8 cellular contexts compared by ENCODE assay signal in the genomic region with DNA sequence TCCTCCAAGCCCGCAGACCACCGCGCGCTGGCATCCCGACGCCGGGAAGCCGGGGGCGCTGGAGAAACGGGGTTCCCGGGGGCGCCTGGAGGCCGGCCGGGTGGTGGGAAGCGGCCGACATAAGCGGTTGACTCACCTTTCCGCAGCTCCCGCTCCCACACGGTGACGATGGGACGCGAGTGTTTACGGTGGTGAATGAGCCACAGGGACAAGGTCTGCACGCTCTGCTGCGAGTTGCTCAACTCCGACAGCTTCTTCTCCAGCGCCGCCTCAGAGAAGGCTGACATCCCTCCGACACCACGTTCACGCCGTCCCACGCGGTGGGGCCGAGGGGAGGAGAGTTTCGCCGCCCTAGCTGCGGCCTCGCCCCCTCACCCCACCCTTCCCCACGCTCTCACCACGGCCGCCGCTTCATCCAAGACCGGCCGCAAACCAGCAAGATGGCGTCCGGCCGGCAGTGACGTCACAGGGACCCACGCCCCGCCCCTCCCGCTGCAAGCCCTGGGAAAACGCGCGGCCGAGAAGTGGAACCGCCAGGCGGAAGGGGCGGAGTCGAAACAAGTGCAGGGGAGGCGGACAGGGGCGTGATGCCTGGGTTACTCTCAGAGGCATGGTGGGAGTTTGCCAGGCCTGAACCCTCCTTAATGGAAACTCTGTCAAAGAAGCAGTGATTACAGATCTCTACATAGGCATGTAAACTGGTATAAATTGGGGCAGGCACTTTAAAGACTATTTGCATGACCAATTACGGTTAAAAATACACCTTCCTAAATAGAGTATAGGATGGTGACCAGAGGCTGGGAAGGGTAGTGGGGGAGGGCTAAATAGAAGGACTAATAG. TPM values are rescaled to one million over a fixed set of nuclear protein-coding genes. Genes with fewer than 3 reads are reported as not detected.
DNase-seq lines count a peak whose midpoint lies in the region; TF ChIP-seq lines count a peak whose summit lies in the region.

A gene with protein sequence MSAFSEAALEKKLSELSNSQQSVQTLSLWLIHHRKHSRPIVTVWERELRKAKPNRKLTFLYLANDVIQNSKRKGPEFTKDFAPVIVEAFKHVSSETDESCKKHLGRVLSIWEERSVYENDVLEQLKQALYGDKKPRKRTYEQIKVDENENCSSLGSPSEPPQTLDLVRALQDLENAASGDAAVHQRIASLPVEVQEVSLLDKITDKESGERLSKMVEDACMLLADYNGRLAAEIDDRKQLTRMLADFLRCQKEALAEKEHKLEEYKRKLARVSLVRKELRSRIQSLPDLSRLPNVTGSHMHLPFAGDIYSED (minus strand): TSS at position 442 of the 840 bp plus-strand sequence. CDS start 155 bp downstream, at position 287.

- H3K4me3 ChIP-seq in H7 (ENCODE audit: insufficient read depth, low read depth, low read length), result peak within 1 kb of the TSS; percentile 99
- peak within 1 kb of the TSS; percentile 72 for H3K4me3 ChIP-seq in fibroblast of pulmonary artery (replicated peaks; ENCODE audit: low read depth, low read length)

- H3K36me3 Mint-ChIP-seq in nephron (ENCODE audit: low read depth), result peaks cover 19% of the 10 kb centered on the region
- peaks cover 11% of the 10 kb centered on the region for H3K36me3 Mint-ChIP-seq in stimulated activated naive CD8-positive, alpha-beta T cell treated with anti-CD3 and anti-CD28 coated beads, Interleukin-15, Interleukin-2, amounts not matched to agents 100 ng/mL and 50 ng/mL, for 24 hours (ENCODE audit: low read depth)

- peaks cover 4% of the 10 kb centered on the region for H3K27me3 Mint-ChIP-seq in nephron (ENCODE audit: low read depth)
- H3K27me3 Mint-ChIP-seq in stimulated activated naive CD8-positive, alpha-beta T cell treated with anti-CD3 and anti-CD28 coated beads, Interleukin-15, Interleukin-2, amounts not matched to agents 100 ng/mL and 50 ng/mL, for 24 hours, result peaks cover 4% of the 10 kb centered on the region

- peak within 1 kb of the TSS; percentile 97 to 100 (median 98) for H3K4me3 Mint-ChIP-seq in nephron
- H3K4me3 Mint-ChIP-seq in stimulated activated naive CD8-positive, alpha-beta T cell treated with anti-CD3 and anti-CD28 coated beads, Interleukin-15, Interleukin-2, amounts not matched to agents 100 ng/mL and 50 ng/mL, for 24 hours, result peak within 1 kb of the TSS; percentile 91

- H3K36me3 ChIP-seq in H7 (replicated peaks; ENCODE audit: control insufficient read depth, insufficient read depth, low read length), result no peaks in the 10 kb centered on the region

- DNase-seq in ELF-1 (ENCODE audit: low read depth, low spot score), result peak; percentile 97
- DNase-seq in H7, result peak; percentile 97
- peak; percentile 92 for DNase-seq in M059J (ENCODE audit: low read depth)
- peak; percentile 90 to 96 for DNase-seq in SHP77 (lab: John Stamatoyannopoulos, UW)
- peak; percentile 94 for DNase-seq in activated effector memory CD4-positive, alpha-beta T cell treated with Interleukin-2 at 50 U/mL for 16 hours
- DNase-seq in fibroblast of pulmonary artery (ENCODE audit: low read depth), result peak; percentile 95

- TF ChIP-seq CTCF in fibroblast of pulmonary artery (IDR thresholded peaks at IDR 0.05; ENCODE audit: low read length, missing control alignments), result no peak
- TF ChIP-seq CTCF in nephron (IDR thresholded peaks at IDR 0.05; ENCODE audit: unreplicated experiment in 3 of 3), result no peak

- H3K27me3 ChIP-seq in H7 (ENCODE audit: control insufficient read depth, insufficient read depth, low read length), result no peaks in the 10 kb centered on the region

- H3K27ac Mint-ChIP-seq in nephron, result peak within 1 kb of the TSS; percentile 61 to 96 (median 82)
- peak within 1 kb of the TSS; percentile 86 for H3K27ac Mint-ChIP-seq in stimulated activated naive CD8-positive, alpha-beta T cell treated with anti-CD3 and anti-CD28 coated beads, Interleukin-15, Interleukin-2, amounts not matched to agents 100 ng/mL and 50 ng/mL, for 24 hours

- peaks cover 3% of the 10 kb centered on the region for H3K9me3 Mint-ChIP-seq in nephron
- no peaks in the 10 kb centered on the region for H3K9me3 Mint-ChIP-seq in stimulated activated naive CD8-positive, alpha-beta T cell treated with anti-CD3 and anti-CD28 coated beads, Interleukin-15, Interleukin-2, amounts not matched to agents 100 ng/mL and 50 ng/mL, for 24 hours

- H3K4me1 Mint-ChIP-seq in nephron, result peaks cover 18% of the 10 kb centered on the region
- H3K4me1 Mint-ChIP-seq in stimulated activated naive CD8-positive, alpha-beta T cell treated with anti-CD3 and anti-CD28 coated beads, Interleukin-15, Interleukin-2, amounts not matched to agents 100 ng/mL and 50 ng/mL, for 24 hours (ENCODE audit: low read depth), result peaks cover 36% of the 10 kb centered on the region

RNA-seq across cellular contexts. Expression of the gene that starts here (rescaled TPM):
- 101 and 134 TPM in 2 replicates for total RNA-seq in H7 (2014; rRNA removed; shearing (Covaris generic))
- total RNA-seq in M059J (2014; rRNA removed; shearing (Covaris generic)), result 37.8 and 68.5 TPM in 2 replicates

Comparison
In these comparisons a context has a peak if more than half of its experiments do, and no peak if none do; other contexts are left out.
1. Peak in every context shown above with its lines: DNase-seq and H3K4me3 ChIP-seq.